Comparison of ENCODE assay signal across 21 cellular contexts in the genomic region with DNA sequence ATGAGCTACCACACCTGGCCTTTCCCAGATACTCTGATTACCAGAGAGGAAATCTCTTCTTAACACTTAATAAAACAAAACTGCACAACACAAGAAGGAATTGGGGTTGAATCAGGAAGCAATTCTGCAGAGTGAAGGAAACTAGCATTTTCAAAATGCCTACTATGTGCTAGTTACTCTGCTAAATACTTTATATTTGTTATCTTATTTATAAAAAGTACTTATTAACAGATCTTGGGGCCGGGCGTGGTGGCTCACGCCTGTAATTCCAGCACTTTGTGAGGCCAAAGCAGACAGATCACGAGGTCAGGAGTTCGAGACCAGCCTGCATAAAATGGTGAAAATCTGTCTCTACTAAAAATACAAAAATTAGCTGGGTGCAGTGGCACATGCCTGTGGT. TPM values are rescaled to one million over a fixed set of nuclear protein-coding genes. Genes with fewer than 3 reads are reported as not detected.
DNase-seq lines count a peak whose midpoint lies in the region; ATAC-seq, FAIRE-seq and TF ChIP-seq lines count a peak whose summit lies in the region.
"Had no signal": no experiment of that assay in that cellular context is flagged by ENCODE, and none has a peak within 500 bp of the region (broad histone marks: within the 10 kb centered on the region; RNA-seq: fewer than 3 reads in every experiment).

No MANE protein-coding gene starts in this region.

- TF ChIP-seq RAD21 in K562 (CRISPR knock-in tag; conservative IDR thresholded peaks at IDR 0.05 in 1 of 2, IDR thresholded peaks at IDR 0.05 in 1 of 2), result no peak

- BruUV-seq in K562 (replicated peaks; lab: Mats Ljungman, UMichigan) (no TSS peak), mammary epithelial cell (replicated peaks; lab: Mats Ljungman, UMichigan) (no TSS peak)

- H2AFZ ChIP-seq in K562 (ENCODE audit: low read depth, low read length) (no peak overlapping the region), osteoblast (ENCODE audit: low read length) (no peak overlapping the region), mammary epithelial cell (ENCODE audit: low read depth, low read length) (no peak overlapping the region)

- TF ChIP-seq EP300 in K562 (IDR thresholded peaks at IDR 0.05; ENCODE audit: low read length), result no peak

- H3K4me3 ChIP-seq in K562 (no peak overlapping the region), osteoblast (ENCODE audit: insufficient read depth, low read length) (no peak overlapping the region), tibial artery (no peak overlapping the region), mammary epithelial cell (replicated peaks in 1 of 3; ENCODE audit: insufficient read depth in 1 of 3, low read depth in 2 of 3, low read length in 3 of 3) (no peak overlapping the region)
- H3K4me3 ChIP-seq: GM12878 had no signal

- H3K27ac Mint-ChIP-seq in WTC11, result peak overlapping the region; percentile 63; the same call in 1 of the 2 replicates
- H3K27ac Mint-ChIP-seq: CD4-positive, CD25-positive, alpha-beta regulatory T cell; CD8-positive, alpha-beta memory T cell; HFFc6 had no signal

- H3K9me1 ChIP-seq in K562 (ENCODE audit: control insufficient read depth, insufficient read depth, low read length), result no peaks in the 10 kb centered on the region

- H3K9ac ChIP-seq in K562 (ENCODE audit: insufficient read depth in 1 of 2, low read depth in 2 of 2, low read length in 2 of 2) (no peak overlapping the region), mammary epithelial cell (ENCODE audit: insufficient read depth, low read length) (no peak overlapping the region)

- DNase-seq in WTC11 (ENCODE audit: low spot score) (no peak), K562 (ENCODE audit: extremely low read depth in 1 of 4, low spot score in 3 of 4) (no peak), osteoblast (ENCODE audit: insufficient read length, low spot score, missing footprints) (peak; percentile 11), tibial artery (no peak), middle frontal gyrus (ENCODE audit: extremely low spot score, low spot score) (no peak), mammary epithelial cell (no peak)
- no peak for DNase-seq in stimulated activated CD4-positive, alpha-beta T cell treated with anti-CD3 and anti-CD28 coated beads, Interleukin-4, amount 100 ng/mL, for 1 hour
- DNase-seq: BE2C; C1 segment of cervical spinal cord; CD4-positive, CD25-positive, alpha-beta regulatory T cell; CD8-positive, alpha-beta memory T cell; COR-L47; DMS 273 treated with DMSO at 0.1 percent for 48 hours; DMS53; DND-41; EL; GOT3; H7; HFFc6 had no signal

- in situ Hi-C loops in K562 (cut with MboI), result no loop called here
- in situ Hi-C loops in mammary epithelial cell (cut with MboI; ENCODE audit: low sequenced_read_pairs in 2 of 2), result no loop called here

- peaks cover 17% of the 10 kb centered on the region for H3K4me1 Mint-ChIP-seq in WTC11

- H3K27me3 Mint-ChIP-seq in WTC11 (ENCODE audit: low read depth), result no peaks in the 10 kb centered on the region
- H3K27me3 Mint-ChIP-seq: CD4-positive, CD25-positive, alpha-beta regulatory T cell; CD8-positive, alpha-beta memory T cell had no signal

- no peaks in the 10 kb centered on the region for H3K27me3 ChIP-seq in K562 (ENCODE audit: control insufficient read depth in 2 of 2, insufficient read depth in 2 of 2, low read length in 2 of 2)
- H3K27me3 ChIP-seq in osteoblast (ENCODE audit: insufficient read depth, low read length), result no peaks in the 10 kb centered on the region
- H3K27me3 ChIP-seq in tibial artery, result no peaks in the 10 kb centered on the region
- no peaks in the 10 kb centered on the region for H3K27me3 ChIP-seq in mammary epithelial cell (ENCODE audit: insufficient read depth, low read length)
- H3K27me3 ChIP-seq: BE2C had no signal

- CTCF ChIA-PET in WTC11 (lab: Charles Lee), result no interaction called here
- CTCF ChIA-PET in K562 (lab: Yijun Ruan, JAX; ENCODE audit: low intra/inter-chr PET ratio), result no interaction called here
- CTCF ChIA-PET in mammary epithelial cell (lab: Charles Lee; ENCODE audit: low non-redundant PET), result no interaction called here

- FAIRE-seq in K562 (lab: Jason Lieb, UNC), result no peak
- FAIRE-seq: GM12878 had no signal

- no peaks in the 10 kb centered on the region for H3K36me3 Mint-ChIP-seq in WTC11
- H3K36me3 Mint-ChIP-seq: CD4-positive, CD25-positive, alpha-beta regulatory T cell had no signal

- H3K27ac ChIP-seq in K562 (ENCODE audit: extremely low read depth, low read depth, low read length) (no peak overlapping the region), osteoblast (ENCODE audit: low read depth, low read length) (no peak overlapping the region), tibial artery (peak overlapping the region; percentile 13 to 24), mammary epithelial cell (ENCODE audit: insufficient read depth, low read depth, low read length) (no peak overlapping the region)

- H3K4me2 ChIP-seq in K562 (ENCODE audit: insufficient read depth, low read length) (no peak overlapping the region), osteoblast (ENCODE audit: insufficient read depth, low read length) (no peak overlapping the region), mammary epithelial cell (ENCODE audit: insufficient read depth, low read depth, low read length) (no peak overlapping the region)

- no peak for TF ChIP-seq POLR2A in K562 (conservative IDR thresholded peaks at IDR 0.05)

- H3K79me2 ChIP-seq in K562 (ENCODE audit: control insufficient read depth, insufficient read depth, low read length) (peaks cover 46% of the 10 kb centered on the region), osteoblast (ENCODE audit: insufficient read depth, low read length) (peaks cover 5% of the 10 kb centered on the region), mammary epithelial cell (ENCODE audit: insufficient read depth, low read length) (peaks cover 51% of the 10 kb centered on the region)

- H3K9me3 Mint-ChIP-seq in WTC11, result no peaks in the 10 kb centered on the region
- H3K9me3 Mint-ChIP-seq: CD8-positive, alpha-beta memory T cell; HFFc6 had no signal

- no peaks in the 10 kb centered on the region for H4K20me1 ChIP-seq in K562 (replicated peaks; ENCODE audit: control insufficient read depth, insufficient read depth, low read length)
- peaks cover 7% of the 10 kb centered on the region for H4K20me1 ChIP-seq in osteoblast (ENCODE audit: insufficient read depth, low read length)
- H4K20me1 ChIP-seq in mammary epithelial cell (ENCODE audit: insufficient read depth, low read length), result no peaks in the 10 kb centered on the region

- dilution Hi-C loops in mammary epithelial cell (cut with HindIII; ENCODE audit: low sequenced_read_pairs), result no loop called here

- POLR2A ChIA-PET in WTC11 (lab: Charles Lee), result no interaction called here
- POLR2A ChIA-PET in K562 (lab: Yijun Ruan, JAX), result interaction anchor here (1.6 kb wide), 1 partner anchor 22 kb away, joined by 5 read pairs; a partner anchor contains a TSS

- H3K36me3 ChIP-seq in K562 (ENCODE audit: control insufficient read depth, insufficient read depth, low read length), result peaks cover 4% of the 10 kb centered on the region; the same call in 1 of the 3 replicates
- no peaks in the 10 kb centered on the region for H3K36me3 ChIP-seq in osteoblast (ENCODE audit: insufficient read depth, low read length)
- H3K36me3 ChIP-seq in tibial artery, result no peaks in the 10 kb centered on the region
- no peaks in the 10 kb centered on the region for H3K36me3 ChIP-seq in mammary epithelial cell (ENCODE audit: insufficient read depth, low read length)
- H3K36me3 ChIP-seq: BE2C had no signal

- H3K9me3 ChIP-seq in K562 (replicated peaks; ENCODE audit: control insufficient read depth, insufficient read depth, low read depth, low read length) (no peaks in the 10 kb centered on the region), osteoblast (ENCODE audit: low read depth, low read length) (no peaks in the 10 kb centered on the region), tibial artery (no peaks in the 10 kb centered on the region), mammary epithelial cell (replicated peaks; ENCODE audit: insufficient read depth, low read length) (peaks cover 4% of the 10 kb centered on the region)
- H3K9me3 ChIP-seq: BE2C had no signal

- ATAC-seq in WTC11 (no peak), K562 (no peak)
- ATAC-seq: GM12878, HCT116 had no signal

- intact Hi-C loops in K562 (cut with micrococcal nuclease) (no loop called here), tibial artery (cut with DNase I; ENCODE audit: low total_unique reads) (no loop called here), mammary epithelial cell (cut with micrococcal nuclease) (no loop called here)

- WGBS in K562 (ENCODE audit: insufficient coverage, low coverage, missing lambda C conversion rate), result 87% methylated on average over 5 of the region's 5 CpGs
- 100% methylated on average over 5 of the region's 5 CpGs for WGBS in mammary epithelial cell (ENCODE audit: low coverage, missing lambda C conversion rate)

- TF ChIP-seq CTCF in WTC11 (IDR thresholded peaks at IDR 0.05) (no peak), K562 (IDR thresholded peaks at IDR 0.05 in 2 of 3, conservative IDR thresholded peaks at IDR 0.05 in 1 of 3; ENCODE audit: insufficient read depth in 2 of 3, low read depth in 1 of 3, low read length in 3 of 3) (no peak), osteoblast (IDR thresholded peaks at IDR 0.05; ENCODE audit: extremely low read depth, low read depth, low read length) (no peak), tibial artery (IDR thresholded peaks at IDR 0.05) (no peak), mammary epithelial cell (conservative IDR thresholded peaks at IDR 0.05 in 1 of 2, IDR thresholded peaks at IDR 0.05 in 1 of 2; ENCODE audit: extremely low read depth in 1 of 2, insufficient read depth in 1 of 2, low read depth in 1 of 2, low read length in 2 of 2) (no peak)

- H3K4me3 Mint-ChIP-seq in WTC11, result no peak overlapping the region
- H3K4me3 Mint-ChIP-seq: CD4-positive, CD25-positive, alpha-beta regulatory T cell; HFFc6 had no signal

- H3K4me1 ChIP-seq in K562 (replicated peaks in 1 of 2; ENCODE audit: control insufficient read depth in 2 of 2, insufficient read depth in 2 of 2, low read length in 2 of 2) (no peaks in the 10 kb centered on the region; a peak in 1 of 5 replicates), osteoblast (ENCODE audit: insufficient read depth, low read length) (no peaks in the 10 kb centered on the region), tibial artery (peaks cover 0 to 37% (median 7%) of the 10 kb centered on the region in 4 donors), mammary epithelial cell (ENCODE audit: insufficient read depth, low read length) (no peaks in the 10 kb centered on the region)
- H3K4me1 ChIP-seq: BE2C had no signal

RNA-seq across cellular contexts. Expression of a gene that starts 21.9 kb away (rescaled TPM):
- total RNA-seq in WTC11 (2021) (28.4 to 35.8 TPM (median 30.9 TPM) in 3 replicates), K562 (2014; rRNA removed) (17.3 and 18.1 TPM in 2 replicates), K562 (2014; rRNA removed; fragmentation: Illumina TruSeq; extraction: Trizol) (50.4 and 76.4 TPM in 2 replicates), K562 (2015; rRNA removed; fragmentation: Illumina TruSeq; extraction: Trizol) (39.5 and 53.6 TPM in 2 replicates), K562 (2021) (41.4 and 49.4 TPM in 2 replicates), osteoblast (35.8 and 56.0 TPM in 2 replicates), mammary epithelial cell (10 to 100 TPM; 30.8 to 37.3 TPM)
- total RNA-seq in K562 (2011; cell fraction: chromatin; rRNA removed; ENCODE audit: low replicate concordance), result 53.5 and 67.7 TPM in 2 replicates
- total RNA-seq in K562 (2011; cell fraction: nucleolus; rRNA removed), result 29.0 and 34.1 TPM in 2 replicates
- total RNA-seq in K562 (2011; cell fraction: nucleoplasm; rRNA removed), result 47.7 and 69.0 TPM in 2 replicates
- polyA plus RNA-seq in K562 (2011; rRNA removed) (36.4 and 45.1 TPM in 2 replicates), K562 (2014; fragmentation: Illumina TruSeq; extraction: Trizol) (23.1 and 23.2 TPM in 2 replicates), K562 (2014; fragmentation: Nextera tagmentation; extraction: Ambion mirVana) (10 to 100 TPM; 24.0 to 24.9 TPM), K562 (2014; rRNA removed) (17.7 and 19.6 TPM in 2 replicates), mammary epithelial cell (24.4 TPM)
- polyA plus RNA-seq in K562 (2011; cell fraction: cytosol; rRNA removed), result 25.2 and 57.5 TPM in 2 replicates
- polyA plus RNA-seq in K562 (2011; cell fraction: nucleus; rRNA removed), result 42.6 and 53.1 TPM in 2 replicates
- 22.6 and 38.2 TPM in 2 replicates for polyA plus RNA-seq in K562 (2012)
- polyA minus RNA-seq in K562 (2011; rRNA and poly(A)+ RNA removed), result 59.9 and 79.4 TPM in 2 replicates
- polyA minus RNA-seq in K562 (2011; cell fraction: cytosol; rRNA and poly(A)+ RNA removed), result 22.8 and 25.4 TPM in 2 replicates
- polyA minus RNA-seq in K562 (2011; cell fraction: nucleus; rRNA and poly(A)+ RNA removed), result 69.3 and 81.3 TPM in 2 replicates
- 47.2 TPM for polyA minus RNA-seq in mammary epithelial cell

Comparison
In these comparisons a context has a peak if more than half of its experiments do, and no peak if none do; other contexts are left out.
1. H3K27ac ChIP-seq: peak in tibial artery (2 of 2); none in K562 (single experiment), osteoblast (single experiment) and mammary epithelial cell (single experiment).